13 cellular contexts compared by ENCODE assay signal in the genomic region with DNA sequence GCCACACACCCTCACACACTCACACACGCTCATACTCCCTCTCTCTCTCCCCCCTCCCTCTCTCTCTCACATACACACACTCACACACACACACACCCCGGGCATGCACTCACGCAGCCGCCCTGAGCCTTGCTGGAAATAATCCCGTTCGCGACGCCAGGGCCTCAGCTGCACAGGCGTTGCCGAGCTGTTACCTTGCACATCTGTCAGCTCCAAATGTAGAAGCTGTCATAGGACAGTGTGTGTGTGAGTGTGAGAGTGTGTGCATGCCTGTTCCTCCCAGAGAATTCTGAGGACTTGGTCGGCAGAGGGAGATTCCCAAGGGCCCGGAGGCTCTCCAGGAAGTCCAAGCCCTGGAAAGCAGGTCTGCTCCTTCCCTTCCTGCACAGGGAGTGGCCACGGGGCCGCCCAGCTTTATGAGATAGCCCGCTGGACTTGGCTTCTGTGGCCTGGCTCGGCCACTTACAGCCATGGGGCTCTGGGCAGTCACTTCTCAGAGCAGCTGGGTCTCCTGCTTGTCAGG. TPM values are rescaled to one million over a fixed set of nuclear protein-coding genes. Genes with fewer than 3 reads are reported as not detected.
DNase-seq lines count a peak whose midpoint lies in the region; FAIRE-seq and TF ChIP-seq lines count a peak whose summit lies in the region.
"Had no signal": no experiment of that assay in that cellular context is flagged by ENCODE, and none has a peak within 500 bp of the region (broad histone marks: within the 10 kb centered on the region; RNA-seq: fewer than 3 reads in every experiment).

No MANE protein-coding gene starts in this region.

- H3K27me3 Mint-ChIP-seq in immature natural killer cell (ENCODE audit: low read depth in 3 of 3) = peaks cover 1 to 13% (median 10%) of the 10 kb centered on the region in 3 donors

- peaks cover 0 to 5% of the 10 kb centered on the region in 2 donors for H3K4me1 ChIP-seq in kidney (ENCODE audit: control insufficient read depth in 1 of 2, insufficient read depth in 1 of 2, low read depth in 1 of 2, low read length in 2 of 2)
- H3K4me1 ChIP-seq in stomach smooth muscle (ENCODE audit: control insufficient read depth, insufficient read depth, low read length) = peaks cover 15% of the 10 kb centered on the region
- H3K4me1 ChIP-seq: SJSA1 had no signal

- no peaks in the 10 kb centered on the region for H3K36me3 Mint-ChIP-seq in immature natural killer cell

- intact Hi-C loops in kidney (cut with DNase I) = loop anchor here (5.0 kb wide), 1 partner anchor 281 kb away; no protein-coding TSS in a partner anchor

- H3K9ac ChIP-seq in kidney (ENCODE audit: low read length in 2 of 2) (no peak overlapping the region), stomach smooth muscle (ENCODE audit: low read length in 2 of 2) (no peak overlapping the region)

- H3K27ac ChIP-seq in kidney (ENCODE audit: low read depth in 2 of 2, low read length in 2 of 2) (no peak overlapping the region), stomach smooth muscle (ENCODE audit: low read length) (no peak overlapping the region)
- H3K27ac ChIP-seq: SJSA1 had no signal

- H3K9me3 ChIP-seq in kidney (ENCODE audit: control insufficient read depth in 1 of 2, low read length in 2 of 2) = no peaks in the 10 kb centered on the region
- H3K9me3 ChIP-seq in stomach smooth muscle (ENCODE audit: control insufficient read depth in 2 of 2, low read length in 2 of 2) = no peaks in the 10 kb centered on the region
- H3K9me3 ChIP-seq: SJSA1 had no signal

- no peak overlapping the region for H3K4me3 Mint-ChIP-seq in immature natural killer cell

- H3K4me3 ChIP-seq in choroid plexus epithelial cell (ENCODE audit: low read depth, low read length) (no peak overlapping the region), kidney (ENCODE audit: low read length in 2 of 2) (peak overlapping the region in 1 of 2 donors; percentile 22), stomach smooth muscle (ENCODE audit: low read length in 2 of 2) (peak overlapping the region; percentile 27 to 54)
- H3K4me3 ChIP-seq: SJSA1 had no signal

- peaks cover 23 to 33% of the 10 kb centered on the region in 2 donors for H3K27me3 ChIP-seq in stomach smooth muscle (ENCODE audit: control insufficient read depth in 1 of 2, insufficient read depth in 2 of 2, low read length in 2 of 2)

- no peaks in the 10 kb centered on the region for H3K4me1 Mint-ChIP-seq in immature natural killer cell

- no peak overlapping the region for H3K27ac Mint-ChIP-seq in immature natural killer cell

- no peaks in the 10 kb centered on the region for H3K9me3 Mint-ChIP-seq in immature natural killer cell

- H3K36me3 ChIP-seq in kidney (ENCODE audit: control insufficient read depth in 1 of 2, insufficient read depth in 2 of 2, low read length in 2 of 2) (peaks cover 5 to 7% of the 10 kb centered on the region in 2 donors), stomach smooth muscle (ENCODE audit: control insufficient read depth in 2 of 2, insufficient read depth in 2 of 2, low read length in 2 of 2) (peaks cover 7 to 8% of the 10 kb centered on the region in 2 donors)

- TF ChIP-seq CTCF in choroid plexus epithelial cell (conservative IDR thresholded peaks at IDR 0.05; ENCODE audit: low read depth, low read length) = no peak
- no peak for TF ChIP-seq CTCF in kidney (IDR thresholded peaks at IDR 0.05; ENCODE audit: borderline replicate concordance, extremely low read depth, insufficient read depth)

- DNase-seq in M059J (ENCODE audit: low read depth) = peak; percentile 43
- peak; percentile 61 for DNase-seq in choroid plexus epithelial cell (ENCODE audit: low read depth)
- peak; percentile 75 for DNase-seq in kidney
- DNase-seq in immature natural killer cell = no peak
- DNase-seq in HuH-7.5 (ENCODE audit: low spot score) = no peak
- no peak for DNase-seq in SKM-1 treated with dmso at 0.1 percent for 144 hours (lab: John Stamatoyannopoulos, UW; ENCODE audit: unreplicated experiment)
- DNase-seq in KG1 (lab: John Stamatoyannopoulos, UW) = no peak
- DNase-seq: NCI-H1436 treated with DMSO at 0.1 percent for 48 hours; stimulated activated CD4-positive, alpha-beta T cell treated with anti-CD3 and anti-CD28 coated beads, Interleukin-1b, Interleukin-23, amount 100 ng/mL, for 48 hours had no signal

- FAIRE-seq in kidney (lab: Jason Lieb, UNC) = no peak
- FAIRE-seq: G401.6 had no signal

RNA-seq across cellular contexts. Expression of a gene that starts 8.6 kb away (rescaled TPM):
- 24.6 and 29.9 TPM in 2 replicates for total RNA-seq in M059J (2014; rRNA removed; shearing (Covaris generic))
- total RNA-seq in kidney = 29.9 TPM
- polyA plus RNA-seq in kidney (ENCODE audit: insufficient read depth, low read depth, low replicate concordance) (102 TPM), immature natural killer cell (1 to 10 TPM; 1.2 to 2.2 (median 1.4) TPM)

RNA-seq across cellular contexts. Expression of a gene that starts 21.5 kb away (rescaled TPM):
- total RNA-seq in M059J (2014; rRNA removed; shearing (Covaris generic)) = not detected in 2 replicates
- total RNA-seq in kidney = 19.6 TPM
- polyA plus RNA-seq in kidney (ENCODE audit: insufficient read depth, low read depth, low replicate concordance) = 132 TPM
- polyA plus RNA-seq in immature natural killer cell = not detected
- total RNA-seq: cerebellum, SJSA1 had no signal

Comparison
In these comparisons a context has a peak if more than half of its experiments do, and no peak if none do; other contexts are left out.
1. DNase-seq: peak in M059J (single experiment), choroid plexus epithelial cell (single experiment) and kidney (single experiment); none in immature natural killer cell (0 of 3), HuH-7.5 (single experiment), SKM-1 treated with dmso at 0.1 percent for 144 hours (single experiment) and KG1 (single experiment).
2. RNA of a gene that starts 21.5 kb away (total RNA-seq): 19.6 TPM in kidney (single experiment); not detected in M059J; every median in the first group is over 10 times any median in the second.